ENCODE assay signal across 21 cellular contexts in the genomic region with DNA sequence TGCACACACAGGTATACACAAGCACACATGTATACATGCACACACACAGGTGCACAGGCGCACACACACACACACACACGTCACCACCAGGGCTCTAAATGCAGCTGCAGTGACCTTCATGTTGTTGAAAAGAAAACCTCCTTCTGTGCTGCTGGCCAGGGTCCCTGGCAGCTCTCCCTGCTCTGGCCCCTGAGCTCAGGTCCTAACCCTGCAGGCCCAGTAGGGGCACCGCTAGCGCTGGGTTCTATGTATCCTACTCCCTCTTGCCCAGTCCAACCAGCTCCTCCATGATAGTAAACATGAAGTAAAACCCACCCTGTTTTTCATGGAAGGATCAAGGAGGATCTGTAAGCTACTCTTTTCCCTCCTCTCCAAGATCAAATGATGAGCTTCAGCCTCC.
DNase-seq lines count a peak whose midpoint lies in the region; ATAC-seq, FAIRE-seq and TF ChIP-seq lines count a peak whose summit lies in the region.
"Had no signal": no experiment of that assay in that cellular context is flagged by ENCODE, and none has a peak within 500 bp of the region (broad histone marks: within the 10 kb centered on the region; RNA-seq: fewer than 3 reads in every experiment).

No MANE protein-coding gene starts in this region.

- H3K27ac ChIP-seq in A549 (0 out of 6 replicates have a peak overlapping the region, but pooled peaks of 1 of the 2 experiments have one; percentile 15), VCaP (no peak overlapping the region)

- FAIRE-seq in A549 (lab: Jason Lieb, UNC), result no peak
- FAIRE-seq: GM18507 had no signal

- peaks cover 10% of the 10 kb centered on the region for H3K27me3 Mint-ChIP-seq in activated T-cell treated with anti-CD3 and anti-CD28 coated beads, Interleukin-2, amount 50 U/mL, for 24 hours

- POLR2A ChIA-PET in A549 (lab: Yijun Ruan, JAX), result no interaction called here

- H3K4me3 ChIP-seq in A549, result no peak overlapping the region
- H3K4me3 ChIP-seq: HAP-1 had no signal

- DNase-seq in A549 (ENCODE audit: low read depth in 1 of 2, low spot score in 1 of 2) (no peak), G401 (ENCODE audit: low spot score) (peak; percentile 40), left kidney (ENCODE audit: low read depth, low spot score) (peak; percentile 56), NCI-H187 (lab: John Stamatoyannopoulos, UW) (no peak)
- no peak for DNase-seq in activated T-cell treated with anti-CD3 and anti-CD28 coated beads, Interleukin-2, amount 50 U/mL, for 24 hours
- DNase-seq: ACHN, C1 segment of cervical spinal cord, GDM1, KG1, NCI-H1105, NCI-H146, NCI-H2081, NCI-H2171, NCI-H524 had no signal

- H3K36me3 Mint-ChIP-seq in activated T-cell treated with anti-CD3 and anti-CD28 coated beads, Interleukin-2, amount 50 U/mL, for 24 hours (ENCODE audit: low read depth), result no peaks in the 10 kb centered on the region
- H3K36me3 Mint-ChIP-seq: CD8-positive, alpha-beta T cell had no signal

- no peak overlapping the region for H3K4me2 ChIP-seq in A549

- TF ChIP-seq CTCF in A549 (IDR thresholded peaks at IDR 0.05) (no peak), VCaP (conservative IDR thresholded peaks at IDR 0.05) (0 out of 2 replicates have a peak, but pooled peaks have one; percentile 8)

- H3K4me3 Mint-ChIP-seq in activated T-cell treated with anti-CD3 and anti-CD28 coated beads, Interleukin-2, amount 50 U/mL, for 24 hours, result no peak overlapping the region
- H3K4me3 Mint-ChIP-seq: CD8-positive, alpha-beta T cell had no signal

- no peak for TF ChIP-seq EP300 in A549 (IDR thresholded peaks at IDR 0.05)

- in situ Hi-C loops in G401 (cut with HindIII; ENCODE audit: low sequenced_read_pairs), result no loop called here

- no peak for TF ChIP-seq POLR2A in A549 (IDR thresholded peaks at IDR 0.05; ENCODE audit: low read length)

- H3K9me3 Mint-ChIP-seq in activated T-cell treated with anti-CD3 and anti-CD28 coated beads, Interleukin-2, amount 50 U/mL, for 24 hours, result no peaks in the 10 kb centered on the region
- H3K9me3 Mint-ChIP-seq: CD8-positive, alpha-beta T cell had no signal

- H3K27ac Mint-ChIP-seq in activated T-cell treated with anti-CD3 and anti-CD28 coated beads, Interleukin-2, amount 50 U/mL, for 24 hours, result no peak overlapping the region
- H3K27ac Mint-ChIP-seq: CD8-positive, alpha-beta T cell had no signal

- no peak for TF ChIP-seq RAD21 in A549 (conservative IDR thresholded peaks at IDR 0.05 in 1 of 2, IDR thresholded peaks at IDR 0.05 in 1 of 2)

- H3K9me3 ChIP-seq in A549, result peaks cover 6% of the 10 kb centered on the region; the same call in 2 of the 3 replicates
- H3K9me3 ChIP-seq: HAP-1 had no signal

- no peaks in the 10 kb centered on the region for H3K4me1 Mint-ChIP-seq in activated T-cell treated with anti-CD3 and anti-CD28 coated beads, Interleukin-2, amount 50 U/mL, for 24 hours (ENCODE audit: low read depth)

- H3K4me1 ChIP-seq in A549, result peaks cover 36% of the 10 kb centered on the region
- H3K4me1 ChIP-seq: HAP-1 had no signal

- CTCF ChIA-PET in A549 (lab: Yijun Ruan, JAX), result interaction anchor here (0.6 to 4.6 kb wide), 8 partner anchors 9 to 350 kb away, joined by 3 to 18 read pairs (median 3); no protein-coding TSS in a partner anchor

- 88% methylated on average over 4 of the region's 4 CpGs for WGBS in A549 (ENCODE audit: missing lambda C conversion rate)

- ATAC-seq in A549 (peak; percentile 38 to 69; a peak in 3 of 6 replicates), GM21528 (IDR thresholded peaks at IDR 0.05; ENCODE audit: low FRiP score, unreplicated experiment) (no peak), HG02571 (IDR thresholded peaks at IDR 0.05; ENCODE audit: unreplicated experiment) (no peak)
- ATAC-seq: CD8-positive, alpha-beta T cell; Right ventricle myocardium inferior had no signal

TF ChIP-seq in A549, 52 proteins besides CTCF, POLR2A, EP300 and RAD21:
- no peak for TF ChIP-seq ZSCAN20 (CRISPR knock-in tag; IDR thresholded peaks at IDR 0.05)
- TF ChIP-seq, protein P1, sequence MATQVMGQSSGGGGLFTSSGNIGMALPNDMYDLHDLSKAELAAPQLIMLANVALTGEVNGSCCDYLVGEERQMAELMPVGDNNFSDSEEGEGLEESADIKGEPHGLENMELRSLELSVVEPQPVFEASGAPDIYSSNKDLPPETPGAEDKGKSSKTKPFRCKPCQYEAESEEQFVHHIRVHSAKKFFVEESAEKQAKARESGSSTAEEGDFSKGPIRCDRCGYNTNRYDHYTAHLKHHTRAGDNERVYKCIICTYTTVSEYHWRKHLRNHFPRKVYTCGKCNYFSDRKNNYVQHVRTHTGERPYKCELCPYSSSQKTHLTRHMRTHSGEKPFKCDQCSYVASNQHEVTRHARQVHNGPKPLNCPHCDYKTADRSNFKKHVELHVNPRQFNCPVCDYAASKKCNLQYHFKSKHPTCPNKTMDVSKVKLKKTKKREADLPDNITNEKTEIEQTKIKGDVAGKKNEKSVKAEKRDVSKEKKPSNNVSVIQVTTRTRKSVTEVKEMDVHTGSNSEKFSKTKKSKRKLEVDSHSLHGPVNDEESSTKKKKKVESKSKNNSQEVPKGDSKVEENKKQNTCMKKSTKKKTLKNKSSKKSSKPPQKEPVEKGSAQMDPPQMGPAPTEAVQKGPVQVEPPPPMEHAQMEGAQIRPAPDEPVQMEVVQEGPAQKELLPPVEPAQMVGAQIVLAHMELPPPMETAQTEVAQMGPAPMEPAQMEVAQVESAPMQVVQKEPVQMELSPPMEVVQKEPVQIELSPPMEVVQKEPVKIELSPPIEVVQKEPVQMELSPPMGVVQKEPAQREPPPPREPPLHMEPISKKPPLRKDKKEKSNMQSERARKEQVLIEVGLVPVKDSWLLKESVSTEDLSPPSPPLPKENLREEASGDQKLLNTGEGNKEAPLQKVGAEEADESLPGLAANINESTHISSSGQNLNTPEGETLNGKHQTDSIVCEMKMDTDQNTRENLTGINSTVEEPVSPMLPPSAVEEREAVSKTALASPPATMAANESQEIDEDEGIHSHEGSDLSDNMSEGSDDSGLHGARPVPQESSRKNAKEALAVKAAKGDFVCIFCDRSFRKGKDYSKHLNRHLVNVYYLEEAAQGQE (IDR thresholded peaks at IDR 0.05), result no peak
- no peak for TF ChIP-seq ESRRA (IDR thresholded peaks at IDR 0.05; ENCODE audit: borderline replicate concordance, low read length)
- no peak for TF ChIP-seq CBX8 (IDR thresholded peaks at IDR 0.05)
- TF ChIP-seq, protein P2, sequence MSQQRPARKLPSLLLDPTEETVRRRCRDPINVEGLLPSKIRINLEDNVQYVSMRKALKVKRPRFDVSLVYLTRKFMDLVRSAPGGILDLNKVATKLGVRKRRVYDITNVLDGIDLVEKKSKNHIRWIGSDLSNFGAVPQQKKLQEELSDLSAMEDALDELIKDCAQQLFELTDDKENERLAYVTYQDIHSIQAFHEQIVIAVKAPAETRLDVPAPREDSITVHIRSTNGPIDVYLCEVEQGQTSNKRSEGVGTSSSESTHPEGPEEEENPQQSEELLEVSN (IDR thresholded peaks at IDR 0.05; ENCODE audit: borderline replicate concordance, low read depth), result no peak
- TF ChIP-seq JUNB (IDR thresholded peaks at IDR 0.05), result no peak
- no peak for TF ChIP-seq CBX2 (IDR thresholded peaks at IDR 0.05; ENCODE audit: borderline replicate concordance, low read depth)
- no peak for TF ChIP-seq NPAS2 (CRISPR knock-in tag; IDR thresholded peaks at IDR 0.05; ENCODE audit: borderline replicate concordance)
- TF ChIP-seq, protein P3, sequence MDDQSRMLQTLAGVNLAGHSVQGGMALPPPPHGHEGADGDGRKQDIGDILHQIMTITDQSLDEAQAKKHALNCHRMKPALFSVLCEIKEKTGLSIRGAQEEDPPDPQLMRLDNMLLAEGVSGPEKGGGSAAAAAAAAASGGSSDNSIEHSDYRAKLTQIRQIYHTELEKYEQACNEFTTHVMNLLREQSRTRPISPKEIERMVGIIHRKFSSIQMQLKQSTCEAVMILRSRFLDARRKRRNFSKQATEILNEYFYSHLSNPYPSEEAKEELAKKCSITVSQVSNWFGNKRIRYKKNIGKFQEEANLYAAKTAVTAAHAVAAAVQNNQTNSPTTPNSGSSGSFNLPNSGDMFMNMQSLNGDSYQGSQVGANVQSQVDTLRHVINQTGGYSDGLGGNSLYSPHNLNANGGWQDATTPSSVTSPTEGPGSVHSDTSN (IDR thresholded peaks at IDR 0.05), result no peak

Comparison
In these comparisons a context has a peak if more than half of its experiments do, and no peak if none do; other contexts are left out.
1. ATAC-seq: peak in A549 (2 of 2); none in GM21528 (single experiment) and HG02571 (single experiment).
2. DNase-seq: peak in G401 (single experiment) and left kidney (single experiment); none in A549 (0 of 2), NCI-H187 (0 of 2) and activated T-cell treated with anti-CD3 and anti-CD28 coated beads, Interleukin-2, amount 50 U/mL, for 24 hours (single experiment).